Comparison of ENCODE assay signal across 9 cellular contexts in the genomic region with DNA sequence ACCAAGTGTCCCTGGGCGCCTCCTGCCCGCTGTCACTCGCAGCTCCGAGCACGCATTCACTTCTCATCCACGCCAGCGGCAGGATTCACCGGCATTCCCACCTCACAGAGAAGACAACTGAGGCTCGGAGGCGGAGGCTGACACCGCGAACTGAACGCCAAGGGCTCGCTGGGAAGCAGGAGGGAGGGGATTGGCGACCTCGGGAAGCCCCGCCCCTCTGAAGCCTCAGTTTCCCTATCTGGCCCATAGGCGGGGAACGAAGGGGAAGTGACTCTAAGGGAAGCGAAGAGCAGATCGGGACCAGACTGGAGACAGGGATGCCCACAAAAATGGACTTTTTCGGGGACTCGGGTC. TPM values are rescaled to one million over a fixed set of nuclear protein-coding genes. Genes with fewer than 3 reads are reported as not detected.
DNase-seq lines count a peak whose midpoint lies in the region; ATAC-seq and TF ChIP-seq lines count a peak whose summit lies in the region.
"Had no signal": no experiment of that assay in that cellular context is flagged by ENCODE, and none has a peak within 500 bp of the region (broad histone marks: within the 10 kb centered on the region; RNA-seq: fewer than 3 reads in every experiment).

No MANE protein-coding gene starts in this region.

- H3K9me3 ChIP-seq in naive thymus-derived CD4-positive, alpha-beta T cell (ENCODE audit: control insufficient read depth in 2 of 3, low read length in 3 of 3): no peaks in the 10 kb centered on the region

- H3K4me3 Mint-ChIP-seq in naive thymus-derived CD4-positive, alpha-beta T cell: peak overlapping the region; percentile 85 to 97 (median 94)

- intact Hi-C loops in naive thymus-derived CD4-positive, alpha-beta T cell (cut with micrococcal nuclease): loop anchor here (1.0 to 10.0 kb wide), 16 partner anchors 10 to 1855 kb away; partner anchors contain the start of genes CATSPERD (in 2 of the 2), LONP1 (in 2 of the 2), RPL36 (in 2 of the 2) and SAFB2 (in 2 of the 2)

- peaks cover 5% of the 10 kb centered on the region for H3K36me3 ChIP-seq in GM06990 (ENCODE audit: control insufficient read depth, insufficient read depth, low read length)
- H3K36me3 ChIP-seq in naive thymus-derived CD4-positive, alpha-beta T cell (ENCODE audit: control insufficient read depth in 2 of 3, insufficient read depth in 3 of 3, low read length in 3 of 3): peaks cover 0 to 13% (median 0%) of the 10 kb centered on the region in 3 experiments

- peak overlapping the region; percentile 98 for H3K27ac ChIP-seq in naive thymus-derived CD4-positive, alpha-beta T cell (ENCODE audit: low read depth, low read length)

- TF ChIP-seq CTCF in GM06990 (IDR thresholded peaks at IDR 0.05; ENCODE audit: insufficient read depth, low read length, poor library complexity, severe bottlenecking): no peak

- H3K9me3 Mint-ChIP-seq in naive thymus-derived CD4-positive, alpha-beta T cell: peaks cover 0 to 4% (median 0%) of the 10 kb centered on the region in 11 donors

- H3K36me3 Mint-ChIP-seq in naive thymus-derived CD4-positive, alpha-beta T cell: peaks cover 0 to 6% (median 0%) of the 10 kb centered on the region in 5 donors

- CTCF ChIA-PET in naive thymus-derived CD4-positive, alpha-beta T cell (lab: Charles Lee): no interaction called here

- TF ChIP-seq POLR2A in erythroblast (IDR thresholded peaks at IDR 0.05; ENCODE audit: low read length): peak; percentile 69

- peaks cover 20 to 32% (median 25%) of the 10 kb centered on the region in 7 donors for H3K4me1 Mint-ChIP-seq in naive thymus-derived CD4-positive, alpha-beta T cell

- POLR2A ChIA-PET in naive thymus-derived CD4-positive, alpha-beta T cell (lab: Charles Lee): interaction anchor here (0.5 to 1.7 kb wide), 3 partner anchors 10 to 114 kb away, joined by 4 to 6 read pairs (median 4); partner anchors contain the start of genes RPL36, SAFB and SAFB2

- peaks cover 8 to 18% of the 10 kb centered on the region in 2 donors for H3K4me1 ChIP-seq in naive thymus-derived CD4-positive, alpha-beta T cell (ENCODE audit: control insufficient read depth in 2 of 2, insufficient read depth in 2 of 2, low read length in 2 of 2)

- peak overlapping the region; percentile 94 to 100 (median 97) for H3K27ac Mint-ChIP-seq in naive thymus-derived CD4-positive, alpha-beta T cell

- no peak for DNase-seq in GM06990 (ENCODE audit: extremely low read depth, insufficient read length)
- peak; percentile 47 for DNase-seq in RKO (ENCODE audit: low spot score)
- no peak for DNase-seq in erythroblast (lab: John Stamatoyannopoulos, UW)
- no peak for DNase-seq in naive thymus-derived CD4-positive, alpha-beta T cell
- no peak for DNase-seq in HuH-7 (ENCODE audit: low spot score)
- DNase-seq in NCI-H2107 (lab: John Stamatoyannopoulos, UW): no peak

- no peaks in the 10 kb centered on the region for H3K27me3 ChIP-seq in GM06990 (replicated peaks; ENCODE audit: control insufficient read depth, insufficient read depth, low read length)
- no peaks in the 10 kb centered on the region for H3K27me3 ChIP-seq in naive thymus-derived CD4-positive, alpha-beta T cell (ENCODE audit: control insufficient read depth in 2 of 2, insufficient read depth in 2 of 2, low read length in 2 of 2)

- H3K4me3 ChIP-seq in GM06990 (replicated peaks; ENCODE audit: low read depth, low read length): peak overlapping the region; percentile 85
- peak overlapping the region; percentile 100 for H3K4me3 ChIP-seq in naive thymus-derived CD4-positive, alpha-beta T cell (ENCODE audit: low read length)

- no peak for ATAC-seq in naive thymus-derived CD4-positive, alpha-beta T cell
- ATAC-seq in HG03439 (IDR thresholded peaks at IDR 0.05; ENCODE audit: unreplicated experiment): no peak
- ATAC-seq in HG03025 (IDR thresholded peaks at IDR 0.05; ENCODE audit: low FRiP score, unreplicated experiment): no peak

- H3K27me3 Mint-ChIP-seq in naive thymus-derived CD4-positive, alpha-beta T cell: peaks cover 0 to 18% (median 0%) of the 10 kb centered on the region in 5 donors

RNA-seq across cellular contexts. Expression of gene MICOS13, which starts 0.3 kb away (rescaled TPM):
- 10 to 100 TPM; 26.1 to 49.3 (median 38.4) TPM for total RNA-seq in naive thymus-derived CD4-positive, alpha-beta T cell
- polyA plus RNA-seq in naive thymus-derived CD4-positive, alpha-beta T cell: 100 to 1,000 TPM in 1 of 2 donors, 10 to 100 TPM in 1; 76.8 to 109 TPM

RNA-seq across cellular contexts. Expression of gene HSD11B1L, which starts 0.8 kb away (rescaled TPM):
- total RNA-seq in naive thymus-derived CD4-positive, alpha-beta T cell: 1 to 10 TPM; 2.8 to 5.2 (median 3.6) TPM
- 1 to 10 TPM; 8.4 to 9.6 TPM for polyA plus RNA-seq in naive thymus-derived CD4-positive, alpha-beta T cell

RNA-seq across cellular contexts. Expression of gene RPL36, which starts 10.0 kb away (rescaled TPM):
- total RNA-seq in naive thymus-derived CD4-positive, alpha-beta T cell: 1,000 to 10,000 TPM in 3 of 5 experiments, 100 to 1,000 TPM in 2; 865 to 1,786 (median 1,037) TPM
- polyA plus RNA-seq in naive thymus-derived CD4-positive, alpha-beta T cell: 1,000 to 10,000 TPM; 2,342 to 2,564 TPM

RNA-seq across cellular contexts. Expression of gene LONP1, which starts 39.9 kb away (rescaled TPM):
- 100 to 1,000 TPM in 1 of 5 experiments, 10 to 100 TPM in 4; 62.8 to 102 (median 74.8) TPM for total RNA-seq in naive thymus-derived CD4-positive, alpha-beta T cell
- polyA plus RNA-seq in naive thymus-derived CD4-positive, alpha-beta T cell: 10 to 100 TPM; 20.0 to 60.0 TPM

RNA-seq across cellular contexts. Expression of gene CATSPERD, which starts 40.4 kb away (rescaled TPM):
- under 1 TPM in 1 of 5 experiments, not detected in 4; 0.07 TPM for total RNA-seq in naive thymus-derived CD4-positive, alpha-beta T cell
- polyA plus RNA-seq in naive thymus-derived CD4-positive, alpha-beta T cell: not detected
- total RNA-seq: T-helper 2 cell treated with Interferon-gamma antibody and Interleukin-4, amounts not matched to agents 100 ng/mL and 5 ng/mL, for 36 hours had no signal
